In genomic region chr18:59048378-59048777, GRCh38 we compare ENCODE assay signal across 21 cellular contexts.
A peak's percentile ranks its signal among the peaks of the same experiment; 100 is the strongest.
DNase-seq lines count a peak whose midpoint lies in the region; ATAC-seq and TF ChIP-seq lines count a peak whose summit lies in the region.
"Had no signal": no experiment of that assay in that cellular context is flagged by ENCODE, and none has a peak within 500 bp of the region (broad histone marks: within the 10 kb centered on the region; RNA-seq: fewer than 3 reads in every experiment).

No MANE protein-coding gene starts in this region.

- POLR2A ChIA-PET in WTC11 (lab: Charles Lee): no interaction called here
- POLR2A ChIA-PET in activated CD8-positive, alpha-beta T cell treated with anti-CD3 and anti-CD28 coated beads for 36 hours (lab: Charles Lee): no interaction called here

- peak; percentile 50 for ATAC-seq in WTC11
- peak; percentile 47 for ATAC-seq in lung (ENCODE audit: insufficient read depth, low FRiP score)
- ATAC-seq in upper lobe of right lung: peak; percentile 26
- no peak for ATAC-seq in activated CD8-positive, alpha-beta T cell treated with anti-CD3 and anti-CD28 coated beads for 36 hours
- ATAC-seq in aorta (ENCODE audit: low FRiP score): no peak

- CTCF ChIA-PET in WTC11 (lab: Charles Lee): interaction anchor here (0.6 to 1.1 kb wide), 3 partner anchors 9 to 37 kb away, joined by 3 to 4 read pairs (median 3); no protein-coding TSS in a partner anchor
- CTCF ChIA-PET in activated CD8-positive, alpha-beta T cell treated with anti-CD3 and anti-CD28 coated beads for 36 hours (lab: Charles Lee): no interaction called here

- H3K4me3 ChIP-seq in lung (no peak overlapping the region), upper lobe of right lung (no peak overlapping the region), aorta (ENCODE audit: low read length in 2 of 2) (no peak overlapping the region)
- H3K4me3 ChIP-seq: MG63, SJSA1 had no signal

- H3K27me3 ChIP-seq in lung (ENCODE audit: control insufficient read depth, insufficient read depth): no peaks in the 10 kb centered on the region
- H3K27me3 ChIP-seq in upper lobe of right lung: no peaks in the 10 kb centered on the region
- no peaks in the 10 kb centered on the region for H3K27me3 ChIP-seq in aorta (ENCODE audit: control insufficient read depth in 1 of 2, insufficient read depth in 2 of 2, low read length in 1 of 2)
- H3K27me3 ChIP-seq: MG63, SJSA1 had no signal

- H3K36me3 ChIP-seq in lung (ENCODE audit: control insufficient read depth in 2 of 2, insufficient read depth in 2 of 2, low read length in 2 of 2): no peaks in the 10 kb centered on the region
- H3K36me3 ChIP-seq in upper lobe of right lung: no peaks in the 10 kb centered on the region
- H3K36me3 ChIP-seq in aorta (ENCODE audit: control insufficient read depth in 1 of 2, insufficient read depth in 2 of 2, low read length in 1 of 2): no peaks in the 10 kb centered on the region
- H3K36me3 ChIP-seq: MG63, SJSA1 had no signal

- peak; percentile 47 for DNase-seq in DMS 273 (lab: John Stamatoyannopoulos, UW; ENCODE audit: unreplicated experiment)
- DNase-seq in DMS 273 treated with DMSO at 0.1 percent for 48 hours (lab: John Stamatoyannopoulos, UW): no peak
- no peak for DNase-seq in WTC11 (ENCODE audit: low spot score)
- DNase-seq in lung (ENCODE audit: low spot score): no peak
- DNase-seq in upper lobe of right lung: no peak
- DNase-seq in activated CD8-positive, alpha-beta T cell treated with anti-CD3 and anti-CD28 coated beads for 36 hours: no peak
- DNase-seq in Ammon's horn (ENCODE audit: low spot score): no peak
- DNase-seq in aorta: no peak
- DNase-seq: CD4-positive, alpha-beta memory T cell; DND-41; GDM1; HCEC 1CT; IMR-90; Karpas-422; MG63; NCI-H1105 treated with DMSO at 0.1 percent for 48 hours; NCI-H1694 treated with DMSO at 0.1 percent for 48 hours; NCI-H226; OCI-M1 had no signal

- no peak overlapping the region for H3K27ac Mint-ChIP-seq in WTC11
- H3K27ac Mint-ChIP-seq in activated CD8-positive, alpha-beta T cell treated with anti-CD3 and anti-CD28 coated beads for 36 hours: no peak overlapping the region
- H3K27ac Mint-ChIP-seq: CD4-positive, alpha-beta memory T cell had no signal

- H3K9me3 Mint-ChIP-seq in WTC11: no peaks in the 10 kb centered on the region
- no peaks in the 10 kb centered on the region for H3K9me3 Mint-ChIP-seq in activated CD8-positive, alpha-beta T cell treated with anti-CD3 and anti-CD28 coated beads for 36 hours
- H3K9me3 Mint-ChIP-seq: CD4-positive, alpha-beta memory T cell had no signal

- H3K4me1 Mint-ChIP-seq in WTC11: peaks cover 36% of the 10 kb centered on the region
- no peaks in the 10 kb centered on the region for H3K4me1 Mint-ChIP-seq in activated CD8-positive, alpha-beta T cell treated with anti-CD3 and anti-CD28 coated beads for 36 hours (ENCODE audit: low read depth)
- H3K4me1 Mint-ChIP-seq: CD4-positive, alpha-beta memory T cell had no signal

- TF ChIP-seq CTCF in WTC11 (IDR thresholded peaks at IDR 0.05) (no peak), lung (IDR thresholded peaks at IDR 0.05; ENCODE audit: control extremely low read depth, extremely low read depth) (no peak), upper lobe of right lung (IDR thresholded peaks at IDR 0.05) (no peak)
- TF ChIP-seq CTCF in activated CD8-positive, alpha-beta T cell treated with anti-CD3 and anti-CD28 coated beads for 36 hours (IDR thresholded peaks at IDR 0.05): no peak

- no peak overlapping the region for H3K4me3 Mint-ChIP-seq in WTC11
- no peak overlapping the region for H3K4me3 Mint-ChIP-seq in activated CD8-positive, alpha-beta T cell treated with anti-CD3 and anti-CD28 coated beads for 36 hours
- H3K4me3 Mint-ChIP-seq: CD4-positive, alpha-beta memory T cell had no signal

- intact Hi-C loops in upper lobe of right lung (cut with DNase I): no loop called here
- intact Hi-C loops in activated CD8-positive, alpha-beta T cell treated with anti-CD3 and anti-CD28 coated beads for 36 hours (cut with micrococcal nuclease): no loop called here
- intact Hi-C loops in aorta (cut with DNase I): no loop called here

- H3K4me1 ChIP-seq in lung (ENCODE audit: control insufficient read depth in 2 of 2, insufficient read depth in 2 of 2, low read length in 2 of 2) (no peaks in the 10 kb centered on the region), upper lobe of right lung (no peaks in the 10 kb centered on the region), aorta (ENCODE audit: control insufficient read depth in 1 of 2, insufficient read depth in 2 of 2, low read length in 2 of 2) (peaks cover 4 to 7% of the 10 kb centered on the region in 2 donors)
- H3K4me1 ChIP-seq: SJSA1 had no signal

- H3K36me3 Mint-ChIP-seq in WTC11: no peaks in the 10 kb centered on the region
- no peaks in the 10 kb centered on the region for H3K36me3 Mint-ChIP-seq in activated CD8-positive, alpha-beta T cell treated with anti-CD3 and anti-CD28 coated beads for 36 hours (ENCODE audit: low read depth)
- H3K36me3 Mint-ChIP-seq: CD4-positive, alpha-beta memory T cell had no signal

- H3K9me3 ChIP-seq in lung (ENCODE audit: control insufficient read depth in 2 of 2, insufficient read depth in 1 of 2, low read length in 1 of 2) (no peaks in the 10 kb centered on the region), upper lobe of right lung (no peaks in the 10 kb centered on the region), aorta (ENCODE audit: control insufficient read depth, low read length) (no peaks in the 10 kb centered on the region)
- H3K9me3 ChIP-seq: MG63, SJSA1 had no signal

- 64 to 80% methylated on average over 7 of the region's 7 CpGs for WGBS in lung, 2 donors
- WGBS in aorta, 2 donors: 50 to 55% methylated on average over 7 of the region's 7 CpGs

- H3K27ac ChIP-seq in lung (ENCODE audit: low read depth in 1 of 2, low read length in 1 of 2): no peak overlapping the region
- H3K27ac ChIP-seq in upper lobe of right lung: no peak overlapping the region
- H3K27ac ChIP-seq in aorta (ENCODE audit: low read depth in 1 of 2, low read length in 2 of 2): no peak overlapping the region
- H3K27ac ChIP-seq: 22Rv1, SJSA1 had no signal

- no peaks in the 10 kb centered on the region; the same call in 1 of the 2 replicates for H3K27me3 Mint-ChIP-seq in WTC11 (ENCODE audit: low read depth)
- H3K27me3 Mint-ChIP-seq in activated CD8-positive, alpha-beta T cell treated with anti-CD3 and anti-CD28 coated beads for 36 hours: peaks cover 11% of the 10 kb centered on the region

TF ChIP-seq in WTC11, 78 proteins besides CTCF, POLR2A, EP300 and RAD21:
- no peak for TF ChIP-seq ZNF138 (CRISPR knock-in tag; conservative IDR thresholded peaks at IDR 0.05)
- TF ChIP-seq USF1 (CRISPR knock-in tag; IDR thresholded peaks at IDR 0.05): peak; percentile 19; the same call in 1 of the 2 replicates

Comparison
In these comparisons a context has a peak if more than half of its experiments do, and no peak if none do; other contexts are left out.
1. ATAC-seq: peak in WTC11 (single experiment), lung (single experiment) and upper lobe of right lung (single experiment); none in activated CD8-positive, alpha-beta T cell treated with anti-CD3 and anti-CD28 coated beads for 36 hours (single experiment) and aorta (single experiment).